8 cellular contexts compared by ENCODE assay signal in genomic region chr13:46552888-46553520, GRCh38.
DNase-seq lines count a peak whose midpoint lies in the region; ATAC-seq and TF ChIP-seq lines count a peak whose summit lies in the region.

Gene LRCH1 (plus strand): TSS chr13:46553170. CDS start chr13:46553397, 227 bp downstream.

- in situ Hi-C loops in ACHN (cut with HindIII; ENCODE audit: low pct_ligation_motif_present, low pct_unique_long_range_greater_than_20kb, low sequenced_read_pairs) = no loop called here

- ATAC-seq in GM19025 (IDR thresholded peaks at IDR 0.05; ENCODE audit: low read depth, unreplicated experiment) (peak; percentile 69), HG03280 (IDR thresholded peaks at IDR 0.05; ENCODE audit: unreplicated experiment) (peak; percentile 73)

- TF ChIP-seq CTCF in choroid plexus epithelial cell (conservative IDR thresholded peaks at IDR 0.05; ENCODE audit: low read depth, low read length) = no peak

- peak within 1 kb of the TSS; percentile 87 for H3K4me3 ChIP-seq in choroid plexus epithelial cell (ENCODE audit: low read depth, low read length)

- peak; percentile 83 for DNase-seq in ACHN
- DNase-seq in NCI-H526 (lab: John Stamatoyannopoulos, UW) = peak; percentile 88 to 98
- peak; percentile 88 to 90 for DNase-seq in activated CD4-positive, alpha-beta T cell treated with anti-CD3 and anti-CD28 coated beads for 4 hours
- DNase-seq in choroid plexus epithelial cell (ENCODE audit: low read depth) = peak; percentile 89
- peak; percentile 95 for DNase-seq in kidney tubule cell (ENCODE audit: low spot score)
- DNase-seq in stimulated activated CD4-positive, alpha-beta T cell treated with anti-CD3 and anti-CD28 coated beads, Interleukin-1b, Interleukin-23, amount 100 ng/mL, for 24 hours (ENCODE audit: low read depth in 4 of 4, low spot score in 1 of 4) = peak; percentile 74 to 87 (median 78)

Comparison
In these comparisons a context has a peak if more than half of its experiments do, and no peak if none do; other contexts are left out.
1. Peak in every context shown above with its lines: DNase-seq, ATAC-seq and H3K4me3 ChIP-seq.